31 cellular contexts compared by ENCODE assay signal in the genomic region with DNA sequence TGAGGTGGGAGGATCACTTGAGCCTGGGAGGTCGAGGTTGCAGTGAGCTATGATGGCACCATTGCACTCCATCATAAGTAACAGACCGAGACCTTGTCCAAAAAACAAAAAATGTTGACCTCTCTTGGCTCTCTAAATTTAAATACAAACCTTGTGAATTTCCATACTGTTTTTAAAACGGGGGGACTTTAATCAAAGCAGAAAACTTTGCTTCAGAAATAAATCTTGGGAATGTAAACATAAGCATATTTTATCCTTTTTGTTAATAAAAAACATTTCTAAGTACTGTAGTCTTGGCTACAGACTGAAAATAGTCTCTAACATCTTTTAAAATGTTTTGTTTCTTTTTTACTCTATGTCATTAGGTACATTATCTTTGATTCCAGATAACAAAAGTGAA.
"Had no signal": no experiment of that assay in that cellular context is flagged by ENCODE, and none has a peak within 500 bp of the region (broad histone marks: within the 10 kb centered on the region; RNA-seq: fewer than 3 reads in every experiment).

No MANE protein-coding gene starts in this region.

- H3K36me3 ChIP-seq: esophagus squamous epithelium, neural progenitor cell, right lobe of liver, thyroid gland, upper lobe of left lung had no signal

- ATAC-seq: foreskin keratinocyte; left colon; naive thymus-derived CD8-positive, alpha-beta T cell; right lobe of liver; stimulated activated effector memory CD8-positive, alpha-beta T cell treated with anti-CD3 and anti-CD28 coated beads, Interleukin-12 subunit alpha, Interleukin-12 subunit beta, amount 100 ng/mL, for 72 hours; T-helper 17 cell had no signal

- H3K4me1 ChIP-seq: foreskin keratinocyte, neural progenitor cell, right lobe of liver had no signal

- H3K9me3 ChIP-seq: esophagus squamous epithelium, right lobe of liver, SK-N-SH, thyroid gland, upper lobe of left lung had no signal

- DNase-seq: activated CD4-positive, alpha-beta memory T cell treated with anti-CD3 and anti-CD28 coated beads for 36 hours; activated CD4-positive, alpha-beta T cell treated with anti-CD3 and anti-CD28 coated beads, Interleukin-2, amount 10 ng/mL, durations not matched to agents 24 days and 14 days; activated CD4-positive, CD25-positive, alpha-beta regulatory T cell treated with anti-CD3 and anti-CD28 coated beads, Interleukin-2, amount 50 U/mL, for 72 hours; activated CD8-positive, alpha-beta memory T cell treated with anti-CD3 and anti-CD28 coated beads, Interleukin-2, amount 50 U/mL, for 4 hours; activated gamma-delta T cell; activated naive CD4-positive, alpha-beta T cell treated with anti-CD3 and anti-CD28 coated beads, Interleukin-2, amount 10 ng/mL, durations not matched to agents 7 days and 5 days; activated naive CD8-positive, alpha-beta T cell treated with anti-CD3 and anti-CD28 coated beads, Interleukin-2, amount 10 ng/mL, durations not matched to agents 7 days and 5 days; activated T-cell treated with anti-CD3 and anti-CD28 coated beads, Interleukin-2, amount 50 U/mL, for 1 hour; amniotic stem cell; central memory CD4-positive, alpha-beta T cell; endodermal cell; esophagus squamous epithelium; foreskin keratinocyte; hippocampal formation; kidney; left colon; mammary epithelial cell; naive thymus-derived CD8-positive, alpha-beta T cell; right lobe of liver; SK-N-SH; stimulated activated CD4-positive, alpha-beta T cell treated with anti-CD3 and anti-CD28 coated beads, Interleukin-12 subunit alpha, Interleukin-12 subunit beta, amount 100 ng/mL, for 4 hours; stimulated activated CD4-positive, alpha-beta T cell treated with anti-CD3 and anti-CD28 coated beads, Interleukin-4, amount 100 ng/mL, for 24 hours; substantia nigra; SW 1271; T-helper 17 cell; T1000; thyroid gland; upper lobe of left lung had no signal

- H3K4me3 ChIP-seq: esophagus squamous epithelium, neural progenitor cell, right lobe of liver, skin epidermis, thyroid gland, upper lobe of left lung had no signal

- H3K27me3 ChIP-seq: esophagus squamous epithelium, foreskin keratinocyte, neural progenitor cell, right lobe of liver, thyroid gland, upper lobe of left lung had no signal

- H3K27ac ChIP-seq: esophagus squamous epithelium, foreskin keratinocyte, neural progenitor cell, right lobe of liver, thyroid gland, upper lobe of left lung had no signal
